In the genomic region with DNA sequence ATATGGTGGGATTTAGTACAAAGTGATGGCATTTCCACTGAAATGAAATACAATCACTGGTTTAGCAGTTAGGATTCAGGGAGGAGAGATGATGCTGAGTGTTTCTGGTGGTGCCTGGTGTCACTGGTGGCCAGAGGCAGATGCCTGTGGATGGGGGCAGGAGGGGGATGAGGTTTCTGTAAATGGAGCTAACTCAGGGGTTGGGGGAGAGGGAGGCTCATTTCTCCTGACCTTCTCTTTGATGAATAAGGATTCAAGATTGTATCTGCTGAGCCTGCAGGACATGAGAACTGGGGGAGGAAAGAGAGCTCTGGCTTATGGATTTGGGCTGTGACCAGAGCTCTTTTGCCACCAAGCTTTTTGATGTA, we compare ENCODE assay signal across 17 cellular contexts.
DNase-seq lines count a peak whose midpoint lies in the region; ATAC-seq and TF ChIP-seq lines count a peak whose summit lies in the region.
"Had no signal": no experiment of that assay in that cellular context is flagged by ENCODE, and none has a peak within 500 bp of the region (broad histone marks: within the 10 kb centered on the region; RNA-seq: fewer than 3 reads in every experiment).

No MANE protein-coding gene starts in this region.

- no peaks in the 10 kb centered on the region for H3K9me3 ChIP-seq in SK-N-SH
- H3K9me3 ChIP-seq in hepatocyte (ENCODE audit: low read depth) = no peaks in the 10 kb centered on the region
- H3K9me3 ChIP-seq: A549, Caco-2 had no signal

- H3K4me2 ChIP-seq in SK-N-SH (no peak overlapping the region), hepatocyte (peak overlapping the region; percentile 35)
- H3K4me2 ChIP-seq: A549 had no signal

- no peak overlapping the region for H3K27ac ChIP-seq in SK-N-SH (ENCODE audit: low read depth in 2 of 2, low read length in 1 of 2)
- H3K27ac ChIP-seq in hepatocyte = peak overlapping the region; percentile 23
- H3K27ac ChIP-seq in RWPE1 = no peak overlapping the region
- H3K27ac ChIP-seq: A549 had no signal

- ATAC-seq in SK-N-SH treated with all-trans-retinoic acid at 6 μM for 48 hours (no peak; the same call in 2 of the 3 replicates), HG03108 (IDR thresholded peaks at IDR 0.05; ENCODE audit: unreplicated experiment) (no peak)
- ATAC-seq: A549 had no signal

- no peak for TF ChIP-seq EP300 in SK-N-SH (IDR thresholded peaks at IDR 0.05; ENCODE audit: borderline replicate concordance in 1 of 2, low read depth in 1 of 2, low read length in 1 of 2)

- H3K27me3 ChIP-seq in SK-N-SH (ENCODE audit: insufficient read depth) (no peaks in the 10 kb centered on the region; the same call in 1 of the 2 replicates), hepatocyte (no peaks in the 10 kb centered on the region)

- H3K36me3 ChIP-seq in SK-N-SH (replicated peaks in 1 of 2; ENCODE audit: control insufficient read depth in 1 of 2, insufficient read depth in 2 of 2, low read length in 1 of 2) = no peaks in the 10 kb centered on the region
- H3K36me3 ChIP-seq in hepatocyte (replicated peaks; ENCODE audit: insufficient read depth, low read depth) = no peaks in the 10 kb centered on the region

- intact Hi-C loops in posterior vena cava (cut with DNase I) = no loop called here

- peak; percentile 65 for DNase-seq in SK-N-SH
- DNase-seq in hepatocyte (ENCODE audit: low spot score) = no peak
- DNase-seq in posterior vena cava (ENCODE audit: low spot score) = peak; percentile 15
- DNase-seq in RWPE1 (ENCODE audit: low spot score) = no peak
- DNase-seq: 8988T; ACHN; AML-193; C1 segment of cervical spinal cord; Caco-2; CD4-positive, alpha-beta memory T cell; DMS153; GF-D8; GOT3; HCEC 1CT had no signal

- no peak overlapping the region for H3K9ac ChIP-seq in SK-N-SH

- H4K20me1 ChIP-seq in SK-N-SH (ENCODE audit: insufficient read depth) (no peaks in the 10 kb centered on the region), hepatocyte (ENCODE audit: insufficient read depth, poor library complexity, severe bottlenecking) (no peaks in the 10 kb centered on the region)

- H3K79me2 ChIP-seq in SK-N-SH (ENCODE audit: insufficient read depth) (no peaks in the 10 kb centered on the region), hepatocyte (no peaks in the 10 kb centered on the region)

- H3K4me1 ChIP-seq in SK-N-SH (ENCODE audit: control insufficient read depth in 1 of 2, insufficient read depth in 2 of 2, low read depth in 1 of 2, low read length in 1 of 2) (peaks cover 0 to 18% of the 10 kb centered on the region in 2 experiments; a peak in 2 of 4 replicates), hepatocyte (ENCODE audit: insufficient read depth) (no peaks in the 10 kb centered on the region)
- H3K4me1 ChIP-seq: A549, Caco-2 had no signal

- H3K4me3 ChIP-seq in SK-N-SH (ENCODE audit: low read depth in 2 of 2, low read length in 1 of 2) = no peak overlapping the region
- no peak overlapping the region for H3K4me3 ChIP-seq in hepatocyte
- H3K4me3 ChIP-seq: A549 had no signal

- H3K9me2 ChIP-seq in SK-N-SH = no peaks in the 10 kb centered on the region
- no peaks in the 10 kb centered on the region for H3K9me2 ChIP-seq in hepatocyte (replicated peaks; ENCODE audit: insufficient read depth)

- TF ChIP-seq RAD21 in SK-N-SH (IDR thresholded peaks at IDR 0.05; ENCODE audit: low read length) = no peak

- CTCF ChIA-PET in SK-N-SH (lab: Yijun Ruan, JAX) (interaction anchor here (0.7 to 1.0 kb wide), 5 partner anchors 12 to 133 kb away, joined by 3 read pairs; no protein-coding TSS in a partner anchor), RWPE1 (lab: Yijun Ruan, JAX) (no interaction called here)

- H2AFZ ChIP-seq in SK-N-SH (ENCODE audit: low read depth) (no peak overlapping the region), hepatocyte (no peak overlapping the region)

- TF ChIP-seq CTCF in SK-N-SH (IDR thresholded peaks at IDR 0.05) (no peak), hepatocyte (IDR thresholded peaks at IDR 0.05; ENCODE audit: poor library complexity) (no peak), RWPE1 (conservative IDR thresholded peaks at IDR 0.05; ENCODE audit: low read depth) (no peak)

- no peaks in the 10 kb centered on the region for H3F3A ChIP-seq in SK-N-SH (replicated peaks; ENCODE audit: insufficient read depth)

- POLR2A ChIA-PET in SK-N-SH (lab: Yijun Ruan, JAX) = no interaction called here
- POLR2A ChIA-PET in RWPE1 (lab: Yijun Ruan, JAX; ENCODE audit: low non-redundant PET) = no interaction called here

TF ChIP-seq in SK-N-SH, 30 proteins besides CTCF, POLR2A, EP300 and RAD21:
- TF ChIP-seq RCOR1 (IDR thresholded peaks at IDR 0.05; ENCODE audit: low read length) = 0 out of 2 replicates have a peak, but pooled peaks have one; percentile 8
- no peak for TF ChIP-seq CHD2 (IDR thresholded peaks at IDR 0.05; ENCODE audit: low read length, partially characterized antibody)

TF ChIP-seq in SK-N-SH treated with all-trans-retinoic acid at 6 μM for 48 hours, 23 proteins besides CTCF, POLR2A, EP300 and RAD21 (continues in another document):
- TF ChIP-seq, protein P1, sequence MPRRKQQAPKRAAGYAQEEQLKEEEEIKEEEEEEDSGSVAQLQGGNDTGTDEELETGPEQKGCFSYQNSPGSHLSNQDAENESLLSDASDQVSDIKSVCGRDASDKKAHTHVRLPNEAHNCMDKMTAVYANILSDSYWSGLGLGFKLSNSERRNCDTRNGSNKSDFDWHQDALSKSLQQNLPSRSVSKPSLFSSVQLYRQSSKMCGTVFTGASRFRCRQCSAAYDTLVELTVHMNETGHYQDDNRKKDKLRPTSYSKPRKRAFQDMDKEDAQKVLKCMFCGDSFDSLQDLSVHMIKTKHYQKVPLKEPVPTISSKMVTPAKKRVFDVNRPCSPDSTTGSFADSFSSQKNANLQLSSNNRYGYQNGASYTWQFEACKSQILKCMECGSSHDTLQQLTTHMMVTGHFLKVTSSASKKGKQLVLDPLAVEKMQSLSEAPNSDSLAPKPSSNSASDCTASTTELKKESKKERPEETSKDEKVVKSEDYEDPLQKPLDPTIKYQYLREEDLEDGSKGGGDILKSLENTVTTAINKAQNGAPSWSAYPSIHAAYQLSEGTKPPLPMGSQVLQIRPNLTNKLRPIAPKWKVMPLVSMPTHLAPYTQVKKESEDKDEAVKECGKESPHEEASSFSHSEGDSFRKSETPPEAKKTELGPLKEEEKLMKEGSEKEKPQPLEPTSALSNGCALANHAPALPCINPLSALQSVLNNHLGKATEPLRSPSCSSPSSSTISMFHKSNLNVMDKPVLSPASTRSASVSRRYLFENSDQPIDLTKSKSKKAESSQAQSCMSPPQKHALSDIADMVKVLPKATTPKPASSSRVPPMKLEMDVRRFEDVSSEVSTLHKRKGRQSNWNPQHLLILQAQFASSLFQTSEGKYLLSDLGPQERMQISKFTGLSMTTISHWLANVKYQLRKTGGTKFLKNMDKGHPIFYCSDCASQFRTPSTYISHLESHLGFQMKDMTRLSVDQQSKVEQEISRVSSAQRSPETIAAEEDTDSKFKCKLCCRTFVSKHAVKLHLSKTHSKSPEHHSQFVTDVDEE (CRISPR knock-in tag; IDR thresholded peaks at IDR 0.05) = no peak
- TF ChIP-seq CSDC2 (CRISPR knock-in tag; IDR thresholded peaks at IDR 0.05) = no peak
- no peak for TF ChIP-seq ZNF565 (CRISPR knock-in tag; conservative IDR thresholded peaks at IDR 0.05; ENCODE audit: low read depth)
- TF ChIP-seq BACH2 (CRISPR knock-in tag; IDR thresholded peaks at IDR 0.05; ENCODE audit: borderline replicate concordance) = no peak
- TF ChIP-seq, protein P2, sequence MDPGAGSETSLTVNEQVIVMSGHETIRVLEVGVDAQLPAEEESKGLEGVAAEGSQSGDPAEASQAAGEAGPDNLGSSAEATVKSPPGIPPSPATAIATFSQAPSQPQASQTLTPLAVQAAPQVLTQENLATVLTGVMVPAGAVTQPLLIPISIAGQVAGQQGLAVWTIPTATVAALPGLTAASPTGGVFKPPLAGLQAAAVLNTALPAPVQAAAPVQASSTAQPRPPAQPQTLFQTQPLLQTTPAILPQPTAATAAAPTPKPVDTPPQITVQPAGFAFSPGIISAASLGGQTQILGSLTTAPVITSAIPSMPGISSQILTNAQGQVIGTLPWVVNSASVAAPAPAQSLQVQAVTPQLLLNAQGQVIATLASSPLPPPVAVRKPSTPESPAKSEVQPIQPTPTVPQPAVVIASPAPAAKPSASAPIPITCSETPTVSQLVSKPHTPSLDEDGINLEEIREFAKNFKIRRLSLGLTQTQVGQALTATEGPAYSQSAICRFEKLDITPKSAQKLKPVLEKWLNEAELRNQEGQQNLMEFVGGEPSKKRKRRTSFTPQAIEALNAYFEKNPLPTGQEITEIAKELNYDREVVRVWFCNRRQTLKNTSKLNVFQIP (CRISPR knock-in tag; IDR thresholded peaks at IDR 0.05; ENCODE audit: borderline replicate concordance, low read depth) = no peak
- TF ChIP-seq, protein P3, sequence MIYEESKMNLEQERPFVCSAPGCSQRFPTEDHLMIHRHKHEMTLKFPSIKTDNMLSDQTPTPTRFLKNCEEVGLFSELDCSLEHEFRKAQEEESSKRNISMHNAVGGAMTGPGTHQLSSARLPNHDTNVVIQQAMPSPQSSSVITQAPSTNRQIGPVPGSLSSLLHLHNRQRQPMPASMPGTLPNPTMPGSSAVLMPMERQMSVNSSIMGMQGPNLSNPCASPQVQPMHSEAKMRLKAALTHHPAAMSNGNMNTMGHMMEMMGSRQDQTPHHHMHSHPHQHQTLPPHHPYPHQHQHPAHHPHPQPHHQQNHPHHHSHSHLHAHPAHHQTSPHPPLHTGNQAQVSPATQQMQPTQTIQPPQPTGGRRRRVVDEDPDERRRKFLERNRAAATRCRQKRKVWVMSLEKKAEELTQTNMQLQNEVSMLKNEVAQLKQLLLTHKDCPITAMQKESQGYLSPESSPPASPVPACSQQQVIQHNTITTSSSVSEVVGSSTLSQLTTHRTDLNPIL (CRISPR knock-in tag; IDR thresholded peaks at IDR 0.05; ENCODE audit: low read depth) = no peak
- TF ChIP-seq ESRRG (CRISPR knock-in tag; IDR thresholded peaks at IDR 0.05) = no peak
- TF ChIP-seq, protein P4, sequence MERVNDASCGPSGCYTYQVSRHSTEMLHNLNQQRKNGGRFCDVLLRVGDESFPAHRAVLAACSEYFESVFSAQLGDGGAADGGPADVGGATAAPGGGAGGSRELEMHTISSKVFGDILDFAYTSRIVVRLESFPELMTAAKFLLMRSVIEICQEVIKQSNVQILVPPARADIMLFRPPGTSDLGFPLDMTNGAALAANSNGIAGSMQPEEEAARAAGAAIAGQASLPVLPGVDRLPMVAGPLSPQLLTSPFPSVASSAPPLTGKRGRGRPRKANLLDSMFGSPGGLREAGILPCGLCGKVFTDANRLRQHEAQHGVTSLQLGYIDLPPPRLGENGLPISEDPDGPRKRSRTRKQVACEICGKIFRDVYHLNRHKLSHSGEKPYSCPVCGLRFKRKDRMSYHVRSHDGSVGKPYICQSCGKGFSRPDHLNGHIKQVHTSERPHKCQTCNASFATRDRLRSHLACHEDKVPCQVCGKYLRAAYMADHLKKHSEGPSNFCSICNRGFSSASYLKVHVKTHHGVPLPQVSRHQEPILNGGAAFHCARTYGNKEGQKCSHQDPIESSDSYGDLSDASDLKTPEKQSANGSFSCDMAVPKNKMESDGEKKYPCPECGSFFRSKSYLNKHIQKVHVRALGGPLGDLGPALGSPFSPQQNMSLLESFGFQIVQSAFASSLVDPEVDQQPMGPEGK (CRISPR knock-in tag; IDR thresholded peaks at IDR 0.05; ENCODE audit: borderline replicate concordance) = no peak
- no peak for TF ChIP-seq GLIS3 (CRISPR knock-in tag; IDR thresholded peaks at IDR 0.05)
- TF ChIP-seq SNAI2 (CRISPR knock-in tag; IDR thresholded peaks at IDR 0.05) = no peak
- no peak for TF ChIP-seq ZNF8 (CRISPR knock-in tag; IDR thresholded peaks at IDR 0.05)

Comparison
In these comparisons a context has a peak if more than half of its experiments do, and no peak if none do; other contexts are left out.
1. DNase-seq: peak in SK-N-SH (single experiment) and posterior vena cava (single experiment); none in hepatocyte (single experiment) and RWPE1 (single experiment).